ENCODE assay signal across 35 cellular contexts in genomic region chr21:36513430-36513829, GRCh38. TPM values are rescaled to one million over a fixed set of nuclear protein-coding genes. Genes with fewer than 3 reads are reported as not detected.
DNase-seq lines count a peak whose midpoint lies in the region; ATAC-seq, FAIRE-seq and TF ChIP-seq lines count a peak whose summit lies in the region.
"Had no signal": no experiment of that assay in that cellular context is flagged by ENCODE, and none has a peak within 500 bp of the region (broad histone marks: within the 10 kb centered on the region; RNA-seq: fewer than 3 reads in every experiment).

No MANE protein-coding gene starts in this region.

- H3K4me1 ChIP-seq in pancreas = peaks cover 2 to 11% (median 6%) of the 10 kb centered on the region in 3 donors
- H3K4me1 ChIP-seq: A549, adrenal gland, uterus had no signal

- no peaks in the 10 kb centered on the region for H3K27me3 ChIP-seq in pancreas
- H3K27me3 ChIP-seq: adrenal gland, body of pancreas, uterus had no signal

- no peaks in the 10 kb centered on the region for H3K9me3 ChIP-seq in pancreas
- H3K9me3 ChIP-seq: A549, adrenal gland, body of pancreas, stomach, uterus had no signal

- FAIRE-seq in pancreas (lab: Jason Lieb, UNC) = no peak
- FAIRE-seq: A549, H54 had no signal

- 51 to 63% methylated on average over 1 of the region's 1 CpG for WGBS in pancreas, 2 donors

- no peak overlapping the region for H3K27ac ChIP-seq in pancreas
- H3K27ac ChIP-seq: A549, adrenal gland, body of pancreas, PC-9, stomach, uterus had no signal

- no peaks in the 10 kb centered on the region for H3K36me3 ChIP-seq in pancreas
- H3K36me3 ChIP-seq: adrenal gland, stomach, uterus had no signal

- H3K4me3 ChIP-seq in GM12865 (ENCODE audit: low read depth, low read length) (no peak overlapping the region), pancreas (no peak overlapping the region)
- H3K4me3 ChIP-seq: A549, adrenal gland, body of pancreas, PC-9, smooth muscle cell, stomach, uterus had no signal

- peak; percentile 82 for DNase-seq in GM12865 (ENCODE audit: low read depth)
- peak; percentile 46 for DNase-seq in germinal center (ENCODE audit: low spot score)
- DNase-seq in SKM-1 treated with dmso at 0.1 percent for 144 hours (lab: John Stamatoyannopoulos, UW; ENCODE audit: unreplicated experiment) = no peak
- DNase-seq in pancreas = no peak
- no peak for DNase-seq in SW480 (ENCODE audit: low spot score)
- no peak for DNase-seq in NCI-H2107 (lab: John Stamatoyannopoulos, UW)
- DNase-seq: activated CD4-positive, alpha-beta T cell treated with anti-CD3 and anti-CD28 coated beads for 1 hour; activated CD8-positive, alpha-beta memory T cell treated with anti-CD3 and anti-CD28 coated beads, Interleukin-2, amount 50 U/mL, for 48 hours; activated CD8-positive, alpha-beta T cell treated with anti-CD3 and anti-CD28 coated beads for 36 hours; activated naive CD4-positive, alpha-beta T cell treated with anti-CD3 and anti-CD28 coated beads, Interleukin-2, amount 10 ng/mL, durations not matched to agents 7 days and 5 days; adrenal gland; body of pancreas; CD8-positive, alpha-beta memory T cell; EL; mesendoderm; NCI-H1105; NCI-H187 treated with DMSO at 0.1 percent for 48 hours; NCI-H524; NK-92 treated with Interleukin-12 subunit alpha and Interleukin-12 subunit beta, amount 100 ng/mL, for 24 hours; PC-9; right cardiac atrium; Right ventricle myocardium superior; stimulated activated CD4-positive, alpha-beta T cell treated with anti-CD3 and anti-CD28 coated beads, Interleukin-2, amount 100 ng/mL, for 24 hours; stomach; uterus had no signal

- peak; percentile 47 for ATAC-seq in GM21619 (IDR thresholded peaks at IDR 0.05; ENCODE audit: unreplicated experiment)
- ATAC-seq in HG03460 (IDR thresholded peaks at IDR 0.05; ENCODE audit: unreplicated experiment) = peak; percentile 53
- ATAC-seq in pancreas = no peak
- ATAC-seq: A549; activated CD8-positive, alpha-beta T cell treated with anti-CD3 and anti-CD28 coated beads for 36 hours; body of pancreas; left lobe of liver; right cardiac atrium; SK-N-SH treated with all-trans-retinoic acid at 6 μM for 48 hours had no signal

- intact Hi-C loops in pancreas (cut with DNase I) = no loop called here

- TF ChIP-seq CTCF in GM12865 (IDR thresholded peaks at IDR 0.05; ENCODE audit: insufficient read depth, low read depth, low read length, missing control alignments) = no peak
- TF ChIP-seq CTCF in pancreas (IDR thresholded peaks at IDR 0.05) = no peak

RNA-seq across cellular contexts. Expression of gene CLDN14, which starts 33.5 kb away (rescaled TPM):
- total RNA-seq in pancreas = 1 to 10 TPM in 2 of 6 donors, under 1 TPM in 4; 0.38 to 1.8 (median 0.57) TPM
- 1 to 10 TPM; 1.9 to 3.3 TPM for polyA plus RNA-seq in pancreas
- total RNA-seq: activated CD8-positive, alpha-beta T cell treated with anti-CD3 and anti-CD28 coated beads for 36 hours; activated T-helper 1 cell treated with anti-CD3 and anti-CD28 coated beads, Interleukin-12 subunit alpha, Interleukin-12 subunit beta, Interleukin-2, Interleukin-4 antibody, amounts not matched to agents 30 ng/mL and 10 ng/mL and 1 ng/mL, durations not matched to agents 14 hours and 24 hours and 36 hours; adrenal gland; CD8-positive, alpha-beta memory T cell; neural crest cell; PC-9; right cardiac atrium; Right ventricle myocardium superior; smooth muscle cell; stomach; T-helper 2 cell treated with Interferon-gamma antibody and Interleukin-4, amounts not matched to agents 100 ng/mL and 5 ng/mL, for 36 hours; uterus had no signal
- polyA plus RNA-seq: A549; adrenal gland; CD8-positive, alpha-beta memory T cell; right cardiac atrium; smooth muscle cell had no signal

Comparison
In these comparisons a context has a peak if more than half of its experiments do, and no peak if none do; other contexts are left out.
1. DNase-seq: peak in GM12865 (single experiment) and germinal center (single experiment); none in SKM-1 treated with dmso at 0.1 percent for 144 hours (single experiment), pancreas (0 of 6), SW480 (single experiment) and NCI-H2107 (single experiment).
2. ATAC-seq: peak in GM21619 (single experiment) and HG03460 (single experiment); none in pancreas (0 of 4).